Comparison of ENCODE assay signal across 21 cellular contexts in the genomic region with DNA sequence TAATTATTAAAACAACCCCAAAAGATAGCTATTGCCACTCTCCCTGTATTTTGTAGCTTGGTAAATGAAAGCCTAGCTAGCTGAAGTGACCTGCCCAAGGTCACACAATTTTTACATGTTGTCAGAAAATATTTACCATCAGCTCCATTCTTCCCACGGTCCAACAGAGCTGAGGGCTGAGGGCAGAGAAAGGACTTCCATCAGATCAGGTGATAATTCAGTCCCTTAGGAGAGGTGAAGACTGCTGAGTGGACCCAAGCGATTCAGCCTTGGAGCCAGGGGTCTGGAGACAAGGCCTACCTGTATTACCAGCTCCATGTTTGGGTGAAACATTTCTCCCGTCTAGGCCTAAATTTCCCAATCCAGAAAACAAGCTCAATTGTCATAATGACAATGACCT.
DNase-seq lines count a peak whose midpoint lies in the region; ATAC-seq and TF ChIP-seq lines count a peak whose summit lies in the region.
"Had no signal": no experiment of that assay in that cellular context is flagged by ENCODE, and none has a peak within 500 bp of the region (broad histone marks: within the 10 kb centered on the region; RNA-seq: fewer than 3 reads in every experiment).

No MANE protein-coding gene starts in this region.

- H3K27ac Mint-ChIP-seq in type B pancreatic cell: no peak overlapping the region
- H3K27ac Mint-ChIP-seq: CD14-positive monocyte; CD4-positive, alpha-beta T cell; CD8-positive, alpha-beta memory T cell; H9 had no signal

- intact Hi-C loops in Right ventricle myocardium inferior (cut with DNase I) (no loop called here), esophagus muscularis mucosa (cut with DNase I) (no loop called here)

- peaks cover 10% of the 10 kb centered on the region for H3K27me3 Mint-ChIP-seq in type B pancreatic cell

- TF ChIP-seq CTCF in right atrium auricular region (IDR thresholded peaks at IDR 0.05): no peak
- no peak for TF ChIP-seq CTCF in esophagus muscularis mucosa (IDR thresholded peaks at IDR 0.05)
- TF ChIP-seq CTCF in type B pancreatic cell (conservative IDR thresholded peaks at IDR 0.05): no peak

- DNase-seq in right atrium auricular region (ENCODE audit: low spot score): peak; percentile 23
- DNase-seq in Right ventricle myocardium inferior (ENCODE audit: missing footprints): no peak
- DNase-seq in esophagus muscularis mucosa (ENCODE audit: extremely low spot score): peak; percentile 84
- DNase-seq in type B pancreatic cell (ENCODE audit: extremely low spot score, unreplicated experiment): peak; percentile 34
- no peak for DNase-seq in NCI-H187 treated with DMSO at 0.1 percent for 48 hours (lab: John Stamatoyannopoulos, UW)
- DNase-seq in NCI-H2227 (lab: John Stamatoyannopoulos, UW; ENCODE audit: unreplicated experiment): no peak
- DNase-seq: AML-193; BE2C; CD4-positive, alpha-beta T cell; CD8-positive, alpha-beta memory T cell; DMS 273 treated with DMSO at 0.1 percent for 48 hours; DMS79; EL; GDM1; GM23248; H9 had no signal

- WGBS in esophagus muscularis mucosa: 92% methylated on average over 3 of the region's 3 CpGs

- no peak overlapping the region for H3K27ac ChIP-seq in right atrium auricular region
- no peak overlapping the region for H3K27ac ChIP-seq in esophagus muscularis mucosa (replicated peaks in 1 of 4)
- H3K27ac ChIP-seq: 22Rv1; BLaER1 treated with 17β-estradiol and CSF1 and Interleukin-3, amounts not matched to agents 10 nM and 100 nM; GM23248 had no signal

- no peak for TF ChIP-seq EP300 in esophagus muscularis mucosa (IDR thresholded peaks at IDR 0.05)

- H3K36me3 ChIP-seq in right atrium auricular region (no peaks in the 10 kb centered on the region), esophagus muscularis mucosa (no peaks in the 10 kb centered on the region)
- H3K36me3 ChIP-seq: BE2C; BLaER1 treated with 17β-estradiol and CSF1 and Interleukin-3, amounts not matched to agents 10 nM and 100 nM had no signal

- no peaks in the 10 kb centered on the region for H3K36me3 Mint-ChIP-seq in type B pancreatic cell
- H3K36me3 Mint-ChIP-seq: CD14-positive monocyte; CD8-positive, alpha-beta memory T cell had no signal

- no peak overlapping the region for H3K4me3 Mint-ChIP-seq in type B pancreatic cell
- H3K4me3 Mint-ChIP-seq: CD14-positive monocyte; CD4-positive, alpha-beta T cell; CD8-positive, alpha-beta memory T cell; H9 had no signal

- H3K9me3 ChIP-seq in right atrium auricular region (no peaks in the 10 kb centered on the region), esophagus muscularis mucosa (no peaks in the 10 kb centered on the region)
- H3K9me3 ChIP-seq: BE2C; BLaER1 treated with 17β-estradiol and CSF1 and Interleukin-3, amounts not matched to agents 10 nM and 100 nM had no signal

- H3K4me1 ChIP-seq in right atrium auricular region (no peaks in the 10 kb centered on the region), esophagus muscularis mucosa (no peaks in the 10 kb centered on the region)
- H3K4me1 ChIP-seq: BE2C had no signal

- ATAC-seq in Right ventricle myocardium inferior: no peak
- ATAC-seq: GM12878, HCT116 had no signal

- H3K4me1 Mint-ChIP-seq in type B pancreatic cell (ENCODE audit: unreplicated experiment): no peaks in the 10 kb centered on the region
- H3K4me1 Mint-ChIP-seq: CD14-positive monocyte; CD8-positive, alpha-beta memory T cell had no signal

- no peaks in the 10 kb centered on the region for H3K9me3 Mint-ChIP-seq in type B pancreatic cell
- H3K9me3 Mint-ChIP-seq: CD4-positive, alpha-beta T cell; H9 had no signal

- TF ChIP-seq POLR2A in esophagus muscularis mucosa (IDR thresholded peaks at IDR 0.05; ENCODE audit: low read depth): no peak

- H3K4me3 ChIP-seq in right atrium auricular region (no peak overlapping the region), esophagus muscularis mucosa (no peak overlapping the region)
- H3K4me3 ChIP-seq: BLaER1 treated with 17β-estradiol and CSF1 and Interleukin-3, amounts not matched to agents 10 nM and 100 nM; GM12878; GM23248 had no signal

- H3K27me3 ChIP-seq in right atrium auricular region (no peaks in the 10 kb centered on the region), esophagus muscularis mucosa (no peaks in the 10 kb centered on the region)
- H3K27me3 ChIP-seq: BE2C; BLaER1 treated with 17β-estradiol and CSF1 and Interleukin-3, amounts not matched to agents 10 nM and 100 nM had no signal

Comparison
In these comparisons a context has a peak if more than half of its experiments do, and no peak if none do; other contexts are left out.
1. DNase-seq: peak in right atrium auricular region (single experiment), esophagus muscularis mucosa (single experiment) and type B pancreatic cell (single experiment); none in Right ventricle myocardium inferior (single experiment), NCI-H187 treated with DMSO at 0.1 percent for 48 hours (single experiment) and NCI-H2227 (single experiment).